In the genomic region with DNA sequence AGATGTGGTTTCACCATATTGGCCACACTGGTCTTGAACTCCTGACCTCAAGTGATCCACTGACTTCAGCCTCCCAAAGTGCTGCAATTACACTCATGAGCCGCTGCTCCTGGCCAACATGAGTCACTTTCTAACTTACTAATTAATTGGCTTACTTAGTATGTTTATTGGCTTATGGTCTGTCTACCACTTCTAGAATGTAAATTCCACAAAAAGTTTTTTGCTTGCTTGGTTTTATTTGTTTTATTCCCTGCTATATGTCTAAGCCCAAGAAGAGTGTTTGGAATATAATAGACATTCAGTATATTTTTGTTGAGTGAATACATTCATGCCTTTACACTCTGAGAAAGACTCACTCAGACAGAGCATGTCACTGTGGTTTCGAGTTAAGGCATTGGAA, we compare ENCODE assay signal across 29 cellular contexts.
DNase-seq lines count a peak whose midpoint lies in the region; ATAC-seq lines count a peak whose summit lies in the region.
"Had no signal": no experiment of that assay in that cellular context is flagged by ENCODE, and none has a peak within 500 bp of the region (broad histone marks: within the 10 kb centered on the region; RNA-seq: fewer than 3 reads in every experiment).

No MANE protein-coding gene starts in this region.

- H3K27ac ChIP-seq in CD4-positive, CD25-positive, alpha-beta regulatory T cell (ENCODE audit: insufficient read depth, low read length, poor library complexity, severe bottlenecking), result peak overlapping the region; percentile 85
- H3K27ac ChIP-seq: BLaER1, foreskin keratinocyte, heart right ventricle, neural progenitor cell, right lobe of liver, SJSA1 had no signal

- peaks cover 81% of the 10 kb centered on the region for H3K4me1 ChIP-seq in CD4-positive, CD25-positive, alpha-beta regulatory T cell (ENCODE audit: control insufficient read depth, insufficient read depth, low read length, poor library complexity, severe bottlenecking)
- H3K4me1 ChIP-seq: BLaER1, foreskin keratinocyte, right lobe of liver, SJSA1 had no signal

- no peak overlapping the region for H3K4me3 ChIP-seq in CD4-positive, CD25-positive, alpha-beta regulatory T cell (ENCODE audit: low read depth, low read length)
- H3K4me3 ChIP-seq: BLaER1, heart right ventricle, lung, mucosa of descending colon, neural progenitor cell, right lobe of liver, SJSA1 had no signal

- no peaks in the 10 kb centered on the region for H3K27me3 Mint-ChIP-seq in CD4-positive, CD25-positive, alpha-beta regulatory T cell
- no peaks in the 10 kb centered on the region for H3K27me3 Mint-ChIP-seq in T-helper 17 cell
- H3K27me3 Mint-ChIP-seq in immature natural killer cell (ENCODE audit: low read depth in 3 of 3), result peaks cover 4 to 17% (median 13%) of the 10 kb centered on the region in 3 donors
- H3K27me3 Mint-ChIP-seq: type B pancreatic cell had no signal

- peak overlapping the region; percentile 80 to 98 (median 97) for H3K27ac Mint-ChIP-seq in CD4-positive, CD25-positive, alpha-beta regulatory T cell
- H3K27ac Mint-ChIP-seq in T-helper 17 cell, result peak overlapping the region; percentile 95
- H3K27ac Mint-ChIP-seq in immature natural killer cell, result peak overlapping the region; percentile 74 to 96 (median 88)
- H3K27ac Mint-ChIP-seq: HFFc6, neural progenitor cell, type B pancreatic cell had no signal

- peak overlapping the region in 2 of 4 donors; percentile 26 to 66 for H3K4me3 Mint-ChIP-seq in CD4-positive, CD25-positive, alpha-beta regulatory T cell
- no peak overlapping the region for H3K4me3 Mint-ChIP-seq in T-helper 17 cell
- H3K4me3 Mint-ChIP-seq in immature natural killer cell, result peak overlapping the region; percentile 12 to 84 (median 51)
- H3K4me3 Mint-ChIP-seq: HFFc6, neural progenitor cell, type B pancreatic cell had no signal

- H3K36me3 Mint-ChIP-seq in CD4-positive, CD25-positive, alpha-beta regulatory T cell, result peaks cover 45% of the 10 kb centered on the region
- H3K36me3 Mint-ChIP-seq in T-helper 17 cell (ENCODE audit: low read depth) (peaks cover 13% of the 10 kb centered on the region), immature natural killer cell (peaks cover 23 to 45% (median 23%) of the 10 kb centered on the region in 3 donors)

- H3K9me3 Mint-ChIP-seq in CD4-positive, CD25-positive, alpha-beta regulatory T cell, result no peaks in the 10 kb centered on the region
- no peaks in the 10 kb centered on the region for H3K9me3 Mint-ChIP-seq in immature natural killer cell
- H3K9me3 Mint-ChIP-seq: HFFc6, neural progenitor cell, type B pancreatic cell had no signal

- ATAC-seq in CD4-positive, CD25-positive, alpha-beta regulatory T cell (ENCODE audit: low read depth in 2 of 2), result no peak
- ATAC-seq in T-helper 17 cell (no peak), HG03108 (IDR thresholded peaks at IDR 0.05; ENCODE audit: unreplicated experiment) (no peak)
- ATAC-seq: foreskin keratinocyte, heart right ventricle, mucosa of descending colon, right lobe of liver had no signal

- H3K27me3 ChIP-seq in CD4-positive, CD25-positive, alpha-beta regulatory T cell (ENCODE audit: control insufficient read depth, insufficient read depth, low read length), result no peaks in the 10 kb centered on the region
- H3K27me3 ChIP-seq: BLaER1, foreskin keratinocyte, heart right ventricle, neural progenitor cell, right lobe of liver, SJSA1 had no signal

- DNase-seq in CD4-positive, CD25-positive, alpha-beta regulatory T cell, result no peak
- DNase-seq in Caki2 (ENCODE audit: low read depth) (peak; percentile 48), T-helper 17 cell (no peak), immature natural killer cell (no peak), occipital lobe (lab: John Stamatoyannopoulos, UW) (no peak)
- no peak for DNase-seq in activated effector memory CD4-positive, alpha-beta T cell treated with Interleukin-2 at 50 U/mL for 16 hours
- DNase-seq: activated CD4-positive, CD25-positive, alpha-beta regulatory T cell treated with anti-CD3 and anti-CD28 coated beads, Interleukin-2, amount 50 U/mL, for 72 hours; activated naive CD4-positive, alpha-beta T cell treated with anti-CD3 and anti-CD28 coated beads, Interleukin-2, amount 50 U/mL, for 16 hours; effector CD8-positive, alpha-beta T cell; erythroblast; foreskin keratinocyte; GOT3; heart right ventricle; HFFc6; kidney glomerular epithelial cell; mucosa of descending colon; NCI-H1105 treated with DMSO at 0.1 percent for 48 hours; NCI-H2029; posterior cingulate gyrus; right lobe of liver; stimulated activated CD4-positive, alpha-beta T cell treated with anti-CD3 and anti-CD28 coated beads, Interleukin-4, amount 100 ng/mL, for 1 hour; substantia nigra; T-helper 1 cell had no signal

- H3K36me3 ChIP-seq in CD4-positive, CD25-positive, alpha-beta regulatory T cell (ENCODE audit: control insufficient read depth, insufficient read depth, low read length), result peaks cover 3% of the 10 kb centered on the region
- H3K36me3 ChIP-seq: neural progenitor cell, SJSA1 had no signal

- no peaks in the 10 kb centered on the region for H3K9me3 ChIP-seq in CD4-positive, CD25-positive, alpha-beta regulatory T cell (ENCODE audit: control insufficient read depth in 2 of 2, low read length in 2 of 2)
- H3K9me3 ChIP-seq in T-helper 17 cell (ENCODE audit: control insufficient read depth, low read length, poor library complexity, severe bottlenecking), result no peaks in the 10 kb centered on the region
- H3K9me3 ChIP-seq: BLaER1, heart right ventricle, mucosa of descending colon, right lobe of liver, SJSA1 had no signal

- H3K4me1 Mint-ChIP-seq in CD4-positive, CD25-positive, alpha-beta regulatory T cell, result peaks cover 43 to 92% (median 80%) of the 10 kb centered on the region in 4 donors
- H3K4me1 Mint-ChIP-seq in T-helper 17 cell (peaks cover 53% of the 10 kb centered on the region), immature natural killer cell (peaks cover 90 to 95% of the 10 kb centered on the region in 2 donors)

- in situ Hi-C loops in Caki2 (cut with HindIII; ENCODE audit: low pct_unique_long_range_greater_than_20kb, low sequenced_read_pairs), result no loop called here
